In the genomic region with DNA sequence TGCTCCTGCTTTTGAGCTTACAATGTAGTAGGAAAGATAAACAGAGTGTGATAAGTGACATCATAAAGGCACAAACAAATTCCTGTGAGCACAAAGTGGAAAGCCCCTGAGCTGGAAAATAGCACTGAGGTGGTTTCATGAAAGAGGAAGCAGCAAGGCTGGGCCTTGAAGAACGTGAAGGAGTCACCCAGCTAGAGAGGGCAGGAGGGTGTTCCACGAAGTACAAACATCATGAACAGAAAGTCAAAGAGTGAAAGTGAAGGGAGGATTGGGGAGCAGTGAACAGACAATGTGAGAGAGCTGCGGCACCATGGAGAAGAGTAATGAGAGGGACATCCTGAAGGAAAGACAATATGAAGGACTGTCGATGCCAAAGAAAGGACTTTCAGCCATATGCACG, we compare ENCODE assay signal across 9 cellular contexts.
DNase-seq lines count a peak whose midpoint lies in the region; ATAC-seq and TF ChIP-seq lines count a peak whose summit lies in the region.
"Had no signal": no experiment of that assay in that cellular context is flagged by ENCODE, and none has a peak within 500 bp of the region (broad histone marks: within the 10 kb centered on the region; RNA-seq: fewer than 3 reads in every experiment).

No MANE protein-coding gene starts in this region.

- H3F3A ChIP-seq in SK-N-SH (replicated peaks; ENCODE audit: insufficient read depth), result no peaks in the 10 kb centered on the region

- WGBS in SK-N-SH (ENCODE audit: low lambda C conversion rate), result 42% methylated on average over 5 of the region's 5 CpGs

- no peak for TF ChIP-seq CTCF in SK-N-SH (IDR thresholded peaks at IDR 0.05)

- no peak for TF ChIP-seq RAD21 in SK-N-SH (IDR thresholded peaks at IDR 0.05; ENCODE audit: low read length)

- ATAC-seq in GM18861 (IDR thresholded peaks at IDR 0.05; ENCODE audit: unreplicated experiment) (peak; percentile 47), HG03520 (IDR thresholded peaks at IDR 0.05; ENCODE audit: unreplicated experiment) (peak; percentile 61), GM18517 (IDR thresholded peaks at IDR 0.05; ENCODE audit: unreplicated experiment) (no peak), HG03196 (IDR thresholded peaks at IDR 0.05; ENCODE audit: unreplicated experiment) (no peak), GM19397 (IDR thresholded peaks at IDR 0.05; ENCODE audit: unreplicated experiment) (no peak)

- no peak overlapping the region for H3K27ac ChIP-seq in SK-N-SH (ENCODE audit: low read depth in 2 of 2, low read length in 1 of 2)
- H3K27ac ChIP-seq: cardiac muscle cell had no signal

- H3K9ac ChIP-seq in SK-N-SH, result no peak overlapping the region

- H3K4me1 ChIP-seq in SK-N-SH (ENCODE audit: control insufficient read depth in 1 of 2, insufficient read depth in 2 of 2, low read depth in 1 of 2, low read length in 1 of 2), result peaks cover 0 to 7% of the 10 kb centered on the region in 2 experiments; a peak in 1 of 4 replicates

- POLR2A ChIA-PET in SK-N-SH (lab: Yijun Ruan, JAX), result no interaction called here

- no peaks in the 10 kb centered on the region for H3K9me3 ChIP-seq in SK-N-SH

- no peaks in the 10 kb centered on the region for H3K36me3 ChIP-seq in SK-N-SH (replicated peaks in 1 of 2; ENCODE audit: control insufficient read depth in 1 of 2, insufficient read depth in 2 of 2, low read length in 1 of 2)
- H3K36me3 ChIP-seq: cardiac muscle cell had no signal

- H3K27me3 ChIP-seq in SK-N-SH (ENCODE audit: insufficient read depth), result no peaks in the 10 kb centered on the region
- H3K27me3 ChIP-seq: cardiac muscle cell had no signal

- no peak overlapping the region for H3K4me3 ChIP-seq in SK-N-SH (ENCODE audit: low read depth in 2 of 2, low read length in 1 of 2)
- H3K4me3 ChIP-seq: cardiac muscle cell had no signal

- H3K9me2 ChIP-seq in SK-N-SH, result no peaks in the 10 kb centered on the region

- peak; percentile 27 for DNase-seq in activated CD8-positive, alpha-beta memory T cell treated with anti-CD3 and anti-CD28 coated beads, Interleukin-2, amount 50 U/mL, for 24 hours (ENCODE audit: extremely low read depth)
- DNase-seq in pons (ENCODE audit: low spot score), result peak; percentile 30
- DNase-seq in SK-N-SH, result no peak

- CTCF ChIA-PET in SK-N-SH (lab: Yijun Ruan, JAX), result interaction anchor here (0.9 kb wide), 1 partner anchor 198 kb away, joined by 3 read pairs; no protein-coding TSS in a partner anchor

- H3K4me2 ChIP-seq in SK-N-SH, result no peak overlapping the region

- no peak for TF ChIP-seq EP300 in SK-N-SH (IDR thresholded peaks at IDR 0.05; ENCODE audit: borderline replicate concordance in 1 of 2, low read depth in 1 of 2, low read length in 1 of 2)

- H2AFZ ChIP-seq in SK-N-SH (ENCODE audit: low read depth), result no peak overlapping the region

- H4K20me1 ChIP-seq in SK-N-SH (ENCODE audit: insufficient read depth), result no peaks in the 10 kb centered on the region

- H3K79me2 ChIP-seq in SK-N-SH (ENCODE audit: insufficient read depth), result no peaks in the 10 kb centered on the region

TF ChIP-seq in SK-N-SH, 30 proteins besides CTCF, POLR2A, EP300 and RAD21:
- TF ChIP-seq RFX5 (IDR thresholded peaks at IDR 0.05; ENCODE audit: low read length) (no peak), JUND (IDR thresholded peaks at IDR 0.05) (no peak), USF1 (IDR thresholded peaks at IDR 0.05; ENCODE audit: borderline replicate concordance, low read depth) (no peak), GABPA (IDR thresholded peaks at IDR 0.05; ENCODE audit: low read depth) (no peak), MXI1 (IDR thresholded peaks at IDR 0.05; ENCODE audit: low read depth, low read length) (no peak), FOXM1 (IDR thresholded peaks at IDR 0.05; ENCODE audit: low read depth) (no peak), TEAD4 (IDR thresholded peaks at IDR 0.05; ENCODE audit: borderline replicate concordance, insufficient read depth) (no peak)
- TF ChIP-seq, protein P1, sequence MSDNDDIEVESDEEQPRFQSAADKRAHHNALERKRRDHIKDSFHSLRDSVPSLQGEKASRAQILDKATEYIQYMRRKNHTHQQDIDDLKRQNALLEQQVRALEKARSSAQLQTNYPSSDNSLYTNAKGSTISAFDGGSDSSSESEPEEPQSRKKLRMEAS (IDR thresholded peaks at IDR 0.05; ENCODE audit: low read depth), result no peak
- TF ChIP-seq, protein P2, sequence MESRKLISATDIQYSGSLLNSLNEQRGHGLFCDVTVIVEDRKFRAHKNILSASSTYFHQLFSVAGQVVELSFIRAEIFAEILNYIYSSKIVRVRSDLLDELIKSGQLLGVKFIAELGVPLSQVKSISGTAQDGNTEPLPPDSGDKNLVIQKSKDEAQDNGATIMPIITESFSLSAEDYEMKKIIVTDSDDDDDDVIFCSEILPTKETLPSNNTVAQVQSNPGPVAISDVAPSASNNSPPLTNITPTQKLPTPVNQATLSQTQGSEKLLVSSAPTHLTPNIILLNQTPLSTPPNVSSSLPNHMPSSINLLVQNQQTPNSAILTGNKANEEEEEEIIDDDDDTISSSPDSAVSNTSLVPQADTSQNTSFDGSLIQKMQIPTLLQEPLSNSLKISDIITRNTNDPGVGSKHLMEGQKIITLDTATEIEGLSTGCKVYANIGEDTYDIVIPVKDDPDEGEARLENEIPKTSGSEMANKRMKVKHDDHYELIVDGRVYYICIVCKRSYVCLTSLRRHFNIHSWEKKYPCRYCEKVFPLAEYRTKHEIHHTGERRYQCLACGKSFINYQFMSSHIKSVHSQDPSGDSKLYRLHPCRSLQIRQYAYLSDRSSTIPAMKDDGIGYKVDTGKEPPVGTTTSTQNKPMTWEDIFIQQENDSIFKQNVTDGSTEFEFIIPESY (IDR thresholded peaks at IDR 0.05; ENCODE audit: borderline replicate concordance, low read depth), result no peak

Comparison
In these comparisons a context has a peak if more than half of its experiments do, and no peak if none do; other contexts are left out.
1. ATAC-seq: peak in GM18861 (single experiment) and HG03520 (single experiment); none in GM18517 (single experiment), HG03196 (single experiment) and GM19397 (single experiment).